In genomic region chr16:23835390-23836077, GRCh38 we compare ENCODE assay signal across 8 cellular contexts. TPM values are rescaled to one million over a fixed set of nuclear protein-coding genes. Genes with fewer than 3 reads are reported as not detected.
DNase-seq lines count a peak whose midpoint lies in the region; ATAC-seq and TF ChIP-seq lines count a peak whose summit lies in the region.

PRKCB (plus strand) TSS chr16:23835983.

- H3K4me1 ChIP-seq in PC-3 (ENCODE audit: insufficient read depth, low read length): no peaks in the 10 kb centered on the region

- H3K27me3 ChIP-seq in layer of hippocampus (ENCODE audit: control insufficient read depth, insufficient read depth, low read length) (no peaks in the 10 kb centered on the region), PC-3 (ENCODE audit: low read length) (peaks cover 29% of the 10 kb centered on the region)

- POLR2A ChIA-PET in PC-3 (lab: Charles Lee; ENCODE audit: unreplicated experiment): no interaction called here

- no TSS peak for BruUV-seq in PC-3 (replicated peaks; lab: Mats Ljungman, UMichigan)

- no peak for TF ChIP-seq CTCF in PC-3 (conservative IDR thresholded peaks at IDR 0.05; ENCODE audit: low read depth, low read length)

- DNase-seq in Daoy (ENCODE audit: low read depth) (peak; percentile 86), PC-3 (no peak)
- DNase-seq in activated CD4-positive, CD25-positive, alpha-beta regulatory T cell (lab: John Stamatoyannopoulos, UW): peak; percentile 72 to 84 (median 80)
- peak; percentile 87 for DNase-seq in central memory CD4-positive, alpha-beta T cell
- DNase-seq in stimulated activated CD4-positive, alpha-beta T cell treated with anti-CD3 and anti-CD28 coated beads, Interleukin-1b, Interleukin-23, amount 100 ng/mL, for 4 hours (ENCODE audit: low read depth in 2 of 2): peak; percentile 85 to 92

- no peaks in the 10 kb centered on the region for H3K79me2 ChIP-seq in PC-3 (ENCODE audit: low read length)

- H3K9me2 ChIP-seq in PC-3 (replicated peaks; ENCODE audit: low read length): no peaks in the 10 kb centered on the region

- H2AFZ ChIP-seq in PC-3 (ENCODE audit: low read length): no peak within 1 kb of the TSS

- H3K36me3 ChIP-seq in KOPT-K1 (ENCODE audit: insufficient read depth, low read length): peaks cover 21% of the 10 kb centered on the region
- no peaks in the 10 kb centered on the region for H3K36me3 ChIP-seq in PC-3 (ENCODE audit: low read depth, low read length)

- H4K20me1 ChIP-seq in PC-3 (ENCODE audit: low read length): no peaks in the 10 kb centered on the region

- H3K27ac ChIP-seq in KOPT-K1 (ENCODE audit: low read depth, low read length, poor library complexity, severe bottlenecking) (peak within 1 kb of the TSS; percentile 68), layer of hippocampus (ENCODE audit: low read depth, low read length) (peak within 1 kb of the TSS; percentile 65), PC-3 (ENCODE audit: low read length) (no peak within 1 kb of the TSS)

- H3K9me3 ChIP-seq in KOPT-K1 (ENCODE audit: insufficient read depth, low read length, poor library complexity, severe bottlenecking) (peaks cover 2% of the 10 kb centered on the region), PC-3 (ENCODE audit: low read length) (no peaks in the 10 kb centered on the region)

- intact Hi-C loops in PC-3 (cut with micrococcal nuclease): no loop called here

- no peak within 1 kb of the TSS for H3K4me2 ChIP-seq in PC-3 (ENCODE audit: low read length)

- no peak within 1 kb of the TSS for H3K9ac ChIP-seq in PC-3 (ENCODE audit: low read length)

- no peaks in the 10 kb centered on the region for H3F3A ChIP-seq in PC-3 (ENCODE audit: low read length, unreplicated experiment)

- CTCF ChIA-PET in PC-3 (lab: Charles Lee): no interaction called here

- ATAC-seq in GM21515 (IDR thresholded peaks at IDR 0.05; ENCODE audit: unreplicated experiment) (peak; percentile 73), PC-3 (no peak)

- H3K4me3 ChIP-seq in PC-3 (ENCODE audit: low read length): no peak within 1 kb of the TSS

RNA-seq across cellular contexts. Expression of gene PRKCB, which starts in this region (rescaled TPM):
- 2.2 and 3.6 TPM in 2 replicates for total RNA-seq in Daoy (2014; rRNA removed; shearing (Covaris generic))
- not detected in 2 replicates for total RNA-seq in PC-3 (2014; rRNA removed)
